ENCODE assay signal across 33 cellular contexts in genomic region chr17:28538296-28538895, GRCh38. TPM values are rescaled to one million over a fixed set of nuclear protein-coding genes. Genes with fewer than 3 reads are reported as not detected.
"Had no signal": no experiment of that assay in that cellular context is flagged by ENCODE, and none has a peak within 500 bp of the region (broad histone marks: within the 10 kb centered on the region; RNA-seq: fewer than 3 reads in every experiment).

No MANE protein-coding gene starts in this region.

- H2AFZ ChIP-seq: parathyroid adenoma had no signal

- H3K79me2 ChIP-seq: parathyroid adenoma had no signal

- H3K4me1 ChIP-seq: left ventricle myocardium inferior, parathyroid adenoma, right atrium auricular region, right lobe of liver, tibial nerve had no signal

- H3K27ac ChIP-seq: left ventricle myocardium inferior, parathyroid adenoma, right atrium auricular region, right lobe of liver, tibial nerve, vagina had no signal

- H3K27me3 Mint-ChIP-seq: stimulated activated memory B cell treated with anti-CD40 and anti-IgM and Interleukin-4, amounts not matched to agents 10 μg/mL and 1 μg/mL and 100 μg/mL, for 72 hours; stimulated activated naive CD8-positive, alpha-beta T cell treated with anti-CD3 and anti-CD28 coated beads, Interleukin-15, amount 100 ng/mL, for 72 hours; type B pancreatic cell had no signal

- H3K36me3 ChIP-seq: left ventricle myocardium inferior, right atrium auricular region, right lobe of liver, tibial nerve, vagina had no signal

- H3K36me3 Mint-ChIP-seq: mesothelial cell of epicardium; naive B cell; natural killer cell; stimulated activated memory B cell treated with anti-CD40 and anti-IgM and Interleukin-4, amounts not matched to agents 10 μg/mL and 1 μg/mL and 100 μg/mL, for 72 hours; type B pancreatic cell had no signal

- DNase-seq: hypothalamus; islet precursor cell; left ventricle myocardium inferior; mesendoderm; naive B cell; natural killer cell; nephron progenitor cell; nucleus accumbens; right lobe of liver; stimulated activated CD4-positive, alpha-beta T cell treated with anti-CD3 and anti-CD28 coated beads, Interleukin-1b, Interleukin-23, amount 100 ng/mL, for 48 hours; stimulated activated CD4-positive, alpha-beta T cell treated with anti-CD3 and anti-CD28 coated beads, Interleukin-2, amount 100 ng/mL, for 48 hours; stimulated activated CD4-positive, alpha-beta T cell treated with anti-CD3 and anti-CD28 coated beads, Interleukin-4, amount 100 ng/mL, for 4 hours; stimulated activated CD8-positive, alpha-beta memory T cell treated with anti-CD3 and anti-CD28 coated beads, Interleukin-4, amount 100 ng/mL, for 48 hours; stimulated activated naive CD4-positive, alpha-beta T cell treated with Interleukin-2 at 50 U/mL for 16 hours; stimulated activated naive CD8-positive, alpha-beta T cell treated with anti-CD3 and anti-CD28 coated beads, Interleukin-15, amount 100 ng/mL, for 72 hours; substantia nigra had no signal

- H3K9ac ChIP-seq: parathyroid adenoma had no signal

- H3K4me3 Mint-ChIP-seq: mesothelial cell of epicardium; natural killer cell; nephron progenitor cell; stimulated activated memory B cell treated with anti-CD40 and anti-IgM and Interleukin-4, amounts not matched to agents 10 μg/mL and 1 μg/mL and 100 μg/mL, for 72 hours; stimulated activated naive CD8-positive, alpha-beta T cell treated with anti-CD3 and anti-CD28 coated beads, Interleukin-15, amount 100 ng/mL, for 72 hours; type B pancreatic cell had no signal

- H3K27me3 ChIP-seq: right atrium auricular region, right lobe of liver, tibial nerve, vagina had no signal

- H3K27ac Mint-ChIP-seq: mesothelial cell of epicardium; natural killer cell; stimulated activated memory B cell treated with anti-CD40 and anti-IgM and Interleukin-4, amounts not matched to agents 10 μg/mL and 1 μg/mL and 100 μg/mL, for 72 hours; type B pancreatic cell had no signal

- ATAC-seq: natural killer cell; right lobe of liver; stimulated activated memory B cell treated with anti-CD40 and anti-IgM and Interleukin-4, amounts not matched to agents 10 μg/mL and 1 μg/mL and 100 μg/mL, for 72 hours; stimulated activated naive CD8-positive, alpha-beta T cell treated with anti-CD3 and anti-CD28 coated beads, Interleukin-15, amount 100 ng/mL, for 72 hours had no signal

- H3K4me2 ChIP-seq: smooth muscle cell had no signal

- H3K9me3 ChIP-seq: left ventricle myocardium inferior, right atrium auricular region, right lobe of liver, tibial nerve, vagina had no signal

- H3K4me3 ChIP-seq: left ventricle myocardium inferior, lung, right atrium auricular region, right lobe of liver, smooth muscle cell, tibial nerve, vagina had no signal

- H3K4me1 Mint-ChIP-seq: mesothelial cell of epicardium; natural killer cell; stimulated activated naive CD8-positive, alpha-beta T cell treated with anti-CD3 and anti-CD28 coated beads, Interleukin-15, amount 100 ng/mL, for 72 hours had no signal

RNA-seq across cellular contexts. Expression of gene FOXN1, which starts 32.2 kb away (rescaled TPM):
- total RNA-seq: kidney epithelial cell, left ventricle myocardium inferior, mononuclear cell, natural killer cell, osteocyte, posterior vena cava, pulmonary artery endothelial cell, renal cortical epithelial cell, right atrium auricular region, right lobe of liver, skeletal muscle tissue, temporal lobe, tibial nerve had no signal
- polyA plus RNA-seq: smooth muscle cell had no signal
